ENCODE assay signal across 9 cellular contexts in the genomic region with DNA sequence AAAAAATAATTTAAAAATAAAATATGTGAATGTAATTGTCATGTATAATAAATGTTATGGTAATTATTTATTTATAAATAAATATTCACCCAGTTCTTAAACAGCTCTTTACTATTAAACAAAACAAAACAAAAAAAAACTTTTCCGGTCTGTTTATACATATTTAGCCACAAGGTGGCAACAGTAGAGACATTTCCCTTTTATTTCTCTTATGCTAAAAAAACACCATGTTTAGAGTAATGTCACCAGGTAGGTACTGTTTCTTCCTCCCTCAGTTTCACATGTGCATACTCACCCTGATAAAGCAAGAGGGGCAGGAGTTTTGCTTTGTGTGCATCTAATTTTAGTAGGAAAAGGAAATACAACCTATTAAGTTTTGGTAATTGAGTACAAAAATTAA.
DNase-seq lines count a peak whose midpoint lies in the region; ATAC-seq, FAIRE-seq and TF ChIP-seq lines count a peak whose summit lies in the region.
"Had no signal": no experiment of that assay in that cellular context is flagged by ENCODE, and none has a peak within 500 bp of the region (broad histone marks: within the 10 kb centered on the region; RNA-seq: fewer than 3 reads in every experiment).

No MANE protein-coding gene starts in this region.

- no peaks in the 10 kb centered on the region for H3K36me3 ChIP-seq in SU-DHL-6 (ENCODE audit: low read length)
- no peaks in the 10 kb centered on the region for H3K36me3 ChIP-seq in HepG2 (replicated peaks in 1 of 2; ENCODE audit: control insufficient read depth in 1 of 2, insufficient read depth in 2 of 2, low read length in 2 of 2)
- H3K36me3 ChIP-seq: HAP-1 had no signal

- in situ Hi-C loops in HepG2 (cut with HindIII; ENCODE audit: extremely low pct_ligation_motif_present, low pct_unique_long_range_greater_than_20kb), result loop anchor here (25.0 kb wide), 1 partner anchor 179 kb away; no protein-coding TSS in a partner anchor

- TF ChIP-seq CTCF in HFFc6 (IDR thresholded peaks at IDR 0.05) (peak; percentile 80), SU-DHL-6 (IDR thresholded peaks at IDR 0.05; ENCODE audit: insufficient read depth, low read length, poor library complexity, severe bottlenecking) (peak; percentile 27), HepG2 (CRISPR knock-in tag; IDR thresholded peaks at IDR 0.05) (no peak)
- no peak for TF ChIP-seq CTCF in activated CD8-positive, alpha-beta T cell treated with anti-CD3 and anti-CD28 coated beads for 36 hours (IDR thresholded peaks at IDR 0.05)

- H3K9ac ChIP-seq in SU-DHL-6 (ENCODE audit: low read length) (no peak overlapping the region), HepG2 (ENCODE audit: insufficient read depth, low read depth, low read length) (no peak overlapping the region)

- TF ChIP-seq RAD21 in HepG2 (CRISPR knock-in tag; IDR thresholded peaks at IDR 0.05), result no peak

- whole genome bisulfite sequencing in HepG2 (ENCODE audit: low lambda C conversion rate), result 4% methylated on average over 1 of the region's 1 CpG

- H3K27ac ChIP-seq in SU-DHL-6 (ENCODE audit: low read depth, low read length), result no peak overlapping the region
- H3K27ac ChIP-seq in HepG2 (ENCODE audit: extremely low read length, insufficient read depth, low read length), result no peak overlapping the region

- no TSS peak for BruUV-seq in HepG2 (replicated peaks; lab: Mats Ljungman, UMichigan)

- H3K4me1 Mint-ChIP-seq in HFFc6 (ENCODE audit: low read depth), result no peaks in the 10 kb centered on the region
- no peaks in the 10 kb centered on the region for H3K4me1 Mint-ChIP-seq in activated CD4-positive, alpha-beta memory T cell treated with anti-CD3 and anti-CD28 coated beads for 36 hours (ENCODE audit: low read depth)
- no peaks in the 10 kb centered on the region for H3K4me1 Mint-ChIP-seq in activated CD8-positive, alpha-beta T cell treated with anti-CD3 and anti-CD28 coated beads for 36 hours (ENCODE audit: low read depth)

- ATAC-seq in HepG2 (no peak), GM19023 (IDR thresholded peaks at IDR 0.05; ENCODE audit: unreplicated experiment) (no peak)
- ATAC-seq in activated CD8-positive, alpha-beta T cell treated with anti-CD3 and anti-CD28 coated beads for 36 hours, result no peak

- no peak overlapping the region for H2AFZ ChIP-seq in SU-DHL-6 (ENCODE audit: low read depth, low read length, severe bottlenecking)
- no peak overlapping the region for H2AFZ ChIP-seq in HepG2 (ENCODE audit: low read length)

- POLR2A ChIA-PET in HepG2 (lab: Yijun Ruan, JAX), result no interaction called here
- POLR2A ChIA-PET in activated CD4-positive, alpha-beta memory T cell treated with anti-CD3 and anti-CD28 coated beads for 36 hours (lab: Charles Lee), result no interaction called here
- POLR2A ChIA-PET in activated CD8-positive, alpha-beta T cell treated with anti-CD3 and anti-CD28 coated beads for 36 hours (lab: Charles Lee), result no interaction called here

- H3K4me1 ChIP-seq in HepG2 (ENCODE audit: insufficient read depth, low read length), result no peaks in the 10 kb centered on the region
- H3K4me1 ChIP-seq: HAP-1 had no signal

- FAIRE-seq in G401.6 (lab: Jason Lieb, UNC) (peak; percentile 97), HepG2 (lab: Jason Lieb, UNC) (peak; percentile 4)

- no peak overlapping the region for H3K4me2 ChIP-seq in SU-DHL-6 (ENCODE audit: low read depth, low read length, poor library complexity, severe bottlenecking)
- H3K4me2 ChIP-seq in HepG2 (ENCODE audit: low read depth, low read length), result no peak overlapping the region

- peaks cover 4% of the 10 kb centered on the region for H3K27me3 Mint-ChIP-seq in HFFc6 (ENCODE audit: insufficient read depth)
- no peaks in the 10 kb centered on the region for H3K27me3 Mint-ChIP-seq in activated CD4-positive, alpha-beta memory T cell treated with anti-CD3 and anti-CD28 coated beads for 36 hours
- no peaks in the 10 kb centered on the region for H3K27me3 Mint-ChIP-seq in activated CD8-positive, alpha-beta T cell treated with anti-CD3 and anti-CD28 coated beads for 36 hours

- H3K9me3 Mint-ChIP-seq in HFFc6, result no peaks in the 10 kb centered on the region
- peaks cover 12% of the 10 kb centered on the region for H3K9me3 Mint-ChIP-seq in activated CD4-positive, alpha-beta memory T cell treated with anti-CD3 and anti-CD28 coated beads for 36 hours
- H3K9me3 Mint-ChIP-seq in activated CD8-positive, alpha-beta T cell treated with anti-CD3 and anti-CD28 coated beads for 36 hours, result peaks cover 4% of the 10 kb centered on the region

- H3K79me2 ChIP-seq in SU-DHL-6 (ENCODE audit: insufficient read depth, low read length) (no peaks in the 10 kb centered on the region), HepG2 (ENCODE audit: insufficient read depth, low read length) (no peaks in the 10 kb centered on the region)

- no peak overlapping the region for H3K27ac Mint-ChIP-seq in HFFc6
- no peak overlapping the region for H3K27ac Mint-ChIP-seq in activated CD4-positive, alpha-beta memory T cell treated with anti-CD3 and anti-CD28 coated beads for 36 hours
- no peak overlapping the region for H3K27ac Mint-ChIP-seq in activated CD8-positive, alpha-beta T cell treated with anti-CD3 and anti-CD28 coated beads for 36 hours

- H3K27me3 ChIP-seq in SU-DHL-6 (ENCODE audit: low read length) (no peaks in the 10 kb centered on the region), HepG2 (ENCODE audit: control insufficient read depth in 1 of 2, insufficient read depth in 2 of 2, low read length in 2 of 2) (no peaks in the 10 kb centered on the region; a peak in 1 of 5 replicates)

- no peaks in the 10 kb centered on the region for H3K9me2 ChIP-seq in SU-DHL-6 (replicated peaks; ENCODE audit: insufficient read depth, low read length)

- H3K4me3 ChIP-seq in SU-DHL-6 (ENCODE audit: insufficient read depth, low read length, poor library complexity, severe bottlenecking) (no peak overlapping the region), HepG2 (replicated peaks in 1 of 3; ENCODE audit: insufficient read depth in 1 of 3, low read depth in 2 of 3, low read length in 3 of 3) (no peak overlapping the region)
- H3K4me3 ChIP-seq: HAP-1 had no signal

- DNase-seq in HFFc6 (peak; percentile 11), HepG2 (ENCODE audit: low spot score) (peak; percentile 2), cerebellum (ENCODE audit: low spot score) (no peak)
- no peak for DNase-seq in activated CD4-positive, alpha-beta memory T cell treated with anti-CD3 and anti-CD28 coated beads for 36 hours
- DNase-seq in activated CD8-positive, alpha-beta T cell treated with anti-CD3 and anti-CD28 coated beads for 36 hours, result no peak

- TF ChIP-seq POLR2A in HepG2 (IDR thresholded peaks at IDR 0.05; ENCODE audit: insufficient read depth in 1 of 2, low read depth in 2 of 2, low read length in 2 of 2), result no peak

- CTCF ChIA-PET in HepG2 (lab: Yijun Ruan, JAX; ENCODE audit: low intra/inter-chr PET ratio, low total read pairs), result interaction anchor here (1.3 to 1.8 kb wide), 3 partner anchors 178 to 194 kb away, joined by 4 to 10 read pairs (median 4); no protein-coding TSS in a partner anchor
- CTCF ChIA-PET in activated CD4-positive, alpha-beta memory T cell treated with anti-CD3 and anti-CD28 coated beads for 36 hours (lab: Charles Lee), result no interaction called here
- CTCF ChIA-PET in activated CD8-positive, alpha-beta T cell treated with anti-CD3 and anti-CD28 coated beads for 36 hours (lab: Charles Lee), result no interaction called here

- intact Hi-C loops in HepG2 (cut with micrococcal nuclease; ENCODE audit: unreplicated experiment), result loop anchor here (1.0 to 10.0 kb wide), 3 partner anchors 178 to 748 kb away; no protein-coding TSS in a partner anchor
- intact Hi-C loops in activated CD4-positive, alpha-beta memory T cell treated with anti-CD3 and anti-CD28 coated beads for 36 hours (cut with micrococcal nuclease), result no loop called here
- intact Hi-C loops in activated CD8-positive, alpha-beta T cell treated with anti-CD3 and anti-CD28 coated beads for 36 hours (cut with micrococcal nuclease), result no loop called here

- no peak for TF ChIP-seq EP300 in HepG2 (IDR thresholded peaks at IDR 0.05; ENCODE audit: low read depth in 2 of 2, low read length in 2 of 2)
- TF ChIP-seq EP300 in HepG2 (CRISPR knock-in tag; IDR thresholded peaks at IDR 0.05; ENCODE audit: borderline replicate concordance), result no peak

- H3F3A ChIP-seq in SU-DHL-6 (ENCODE audit: insufficient read depth), result no peaks in the 10 kb centered on the region

- H3K9me3 ChIP-seq in SU-DHL-6 (ENCODE audit: insufficient read depth, low read length), result no peaks in the 10 kb centered on the region
- no peaks in the 10 kb centered on the region for H3K9me3 ChIP-seq in HepG2 (ENCODE audit: low read length)
- H3K9me3 ChIP-seq: HAP-1 had no signal

- H4K20me1 ChIP-seq in SU-DHL-6 (ENCODE audit: low read depth, low read length) (no peaks in the 10 kb centered on the region), HepG2 (ENCODE audit: insufficient read depth, low read length) (no peaks in the 10 kb centered on the region)

- H3K4me3 Mint-ChIP-seq in HFFc6, result no peak overlapping the region
- H3K4me3 Mint-ChIP-seq in activated CD4-positive, alpha-beta memory T cell treated with anti-CD3 and anti-CD28 coated beads for 36 hours, result no peak overlapping the region
- no peak overlapping the region for H3K4me3 Mint-ChIP-seq in activated CD8-positive, alpha-beta T cell treated with anti-CD3 and anti-CD28 coated beads for 36 hours

- H3K36me3 Mint-ChIP-seq in HFFc6 (ENCODE audit: low read depth), result no peaks in the 10 kb centered on the region
- no peaks in the 10 kb centered on the region for H3K36me3 Mint-ChIP-seq in activated CD4-positive, alpha-beta memory T cell treated with anti-CD3 and anti-CD28 coated beads for 36 hours
- H3K36me3 Mint-ChIP-seq in activated CD8-positive, alpha-beta T cell treated with anti-CD3 and anti-CD28 coated beads for 36 hours (ENCODE audit: low read depth), result no peaks in the 10 kb centered on the region

TF ChIP-seq in HepG2, 621 proteins besides CTCF, POLR2A, EP300 and RAD21 (continues in another document):
- TF ChIP-seq NR3C1 (CRISPR knock-in tag; IDR thresholded peaks at IDR 0.05), result no peak
- TF ChIP-seq HNF4A (CRISPR knock-in tag; IDR thresholded peaks at IDR 0.05), result no peak
- TF ChIP-seq, protein P1, sequence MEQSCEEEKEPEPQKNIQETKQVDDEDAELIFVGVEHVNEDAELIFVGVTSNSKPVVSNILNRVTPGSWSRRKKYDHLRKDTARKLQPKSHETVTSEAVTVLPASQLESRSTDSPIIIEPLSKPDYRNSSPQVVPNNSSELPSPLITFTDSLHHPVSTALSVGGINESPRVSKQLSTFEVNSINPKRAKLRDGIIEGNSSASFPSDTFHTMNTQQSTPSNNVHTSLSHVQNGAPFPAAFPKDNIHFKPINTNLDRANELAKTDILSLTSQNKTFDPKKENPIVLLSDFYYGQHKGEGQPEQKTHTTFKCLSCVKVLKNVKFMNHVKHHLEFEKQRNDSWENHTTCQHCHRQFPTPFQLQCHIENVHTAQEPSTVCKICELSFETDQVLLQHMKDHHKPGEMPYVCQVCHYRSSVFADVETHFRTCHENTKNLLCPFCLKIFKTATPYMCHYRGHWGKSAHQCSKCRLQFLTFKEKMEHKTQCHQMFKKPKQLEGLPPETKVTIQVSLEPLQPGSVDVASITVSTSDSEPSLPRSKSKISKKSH (CRISPR knock-in tag; IDR thresholded peaks at IDR 0.05; ENCODE audit: borderline replicate concordance), result no peak
- no peak for TF ChIP-seq ZFX (CRISPR knock-in tag; IDR thresholded peaks at IDR 0.05; ENCODE audit: low read depth)
- TF ChIP-seq HDAC6 (IDR thresholded peaks at IDR 0.05; ENCODE audit: low read depth, low read length), result no peak
- peak; percentile 12; the same call in 1 of the 2 replicates for TF ChIP-seq SMC3 (IDR thresholded peaks at IDR 0.05; ENCODE audit: low read length)

Comparison
In these comparisons a context has a peak if more than half of its experiments do, and no peak if none do; other contexts are left out.
1. DNase-seq: peak in HFFc6 (single experiment) and HepG2 (single experiment); none in activated CD4-positive, alpha-beta memory T cell treated with anti-CD3 and anti-CD28 coated beads for 36 hours (single experiment), cerebellum (single experiment) and activated CD8-positive, alpha-beta T cell treated with anti-CD3 and anti-CD28 coated beads for 36 hours (single experiment).
2. CTCF ChIP-seq: peak in HFFc6 (single experiment) and SU-DHL-6 (single experiment); none in HepG2 (single experiment) and activated CD8-positive, alpha-beta T cell treated with anti-CD3 and anti-CD28 coated beads for 36 hours (single experiment).